28 cellular contexts compared by ENCODE assay signal in the genomic region with DNA sequence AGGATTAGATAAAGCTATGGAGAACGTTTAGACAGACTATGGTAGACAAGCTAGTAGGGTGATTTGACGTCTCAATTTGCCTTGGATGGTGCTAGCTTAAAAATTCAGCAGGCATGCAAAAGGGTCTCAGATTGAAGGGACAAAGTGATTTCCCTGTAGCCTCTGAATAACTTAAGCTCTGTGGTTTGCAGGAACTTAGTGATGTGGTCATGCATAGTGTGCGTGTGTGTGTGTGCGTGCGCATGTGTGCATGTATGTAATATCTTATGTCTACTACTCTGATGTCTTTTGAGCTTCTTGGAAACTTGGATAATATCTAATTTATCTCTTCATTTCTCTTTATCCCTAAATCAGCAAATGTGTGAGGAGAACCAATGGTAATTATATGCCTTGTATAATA.
"Had no signal": no experiment of that assay in that cellular context is flagged by ENCODE, and none has a peak within 500 bp of the region (broad histone marks: within the 10 kb centered on the region; RNA-seq: fewer than 3 reads in every experiment).

No MANE protein-coding gene starts in this region.

- H3K4me3 Mint-ChIP-seq: dendritic cell treated with granulocyte-macrophage colony-stimulating factor and Interleukin-4, amounts not matched to agents 40 ng/mL and 50 ng/mL, for 4 days; effector memory CD8-positive, alpha-beta T cell; endodermal cell had no signal

- H3K9me3 ChIP-seq: colonic mucosa, esophagus muscularis mucosa, esophagus squamous epithelium, gastrocnemius medialis, gastroesophageal sphincter, heart left ventricle, heart right ventricle had no signal

- H3K36me3 ChIP-seq: colonic mucosa, esophagus muscularis mucosa, esophagus squamous epithelium, gastrocnemius medialis, gastroesophageal sphincter, heart left ventricle, heart right ventricle had no signal

- H3K27me3 Mint-ChIP-seq: dendritic cell treated with granulocyte-macrophage colony-stimulating factor and Interleukin-4, amounts not matched to agents 40 ng/mL and 50 ng/mL, for 4 days had no signal

- H3K9me3 Mint-ChIP-seq: dendritic cell treated with granulocyte-macrophage colony-stimulating factor and Interleukin-4, amounts not matched to agents 40 ng/mL and 50 ng/mL, for 4 days; endodermal cell had no signal

- H3K4me1 ChIP-seq: colonic mucosa, esophagus muscularis mucosa, gastrocnemius medialis, gastroesophageal sphincter, heart left ventricle, heart right ventricle had no signal

- H3K27ac ChIP-seq: colonic mucosa, coronary artery, dorsolateral prefrontal cortex, epithelial cell of prostate, esophagus muscularis mucosa, esophagus squamous epithelium, foreskin keratinocyte, gastrocnemius medialis, gastroesophageal sphincter, heart left ventricle, heart right ventricle had no signal

- H3K27me3 ChIP-seq: colonic mucosa, dorsolateral prefrontal cortex, esophagus muscularis mucosa, esophagus squamous epithelium, foreskin keratinocyte, gastrocnemius medialis, gastroesophageal sphincter, heart left ventricle, heart right ventricle had no signal

- DNase-seq: colonic mucosa; cortex of kidney; dermis blood vessel endothelial cell; dorsolateral prefrontal cortex; effector CD4-positive, alpha-beta T cell; effector CD8-positive, alpha-beta T cell; effector memory CD4-positive, alpha-beta T cell; effector memory CD8-positive, alpha-beta T cell; endodermal cell; erythroblast; esophagus squamous epithelium; foreskin keratinocyte; foreskin melanocyte; gastrocnemius medialis; glutamatergic neuron; head of caudate nucleus; heart left ventricle; heart right ventricle had no signal

- H3K4me3 ChIP-seq: colonic mucosa, coronary artery, dorsolateral prefrontal cortex, esophagus muscularis mucosa, esophagus squamous epithelium, gastrocnemius medialis, gastroesophageal sphincter, heart left ventricle, heart right ventricle had no signal

- H3K27ac Mint-ChIP-seq: dendritic cell treated with granulocyte-macrophage colony-stimulating factor and Interleukin-4, amounts not matched to agents 40 ng/mL and 50 ng/mL, for 4 days; effector memory CD8-positive, alpha-beta T cell; endodermal cell had no signal

- ATAC-seq: effector memory CD8-positive, alpha-beta T cell; esophagus mucosa; foreskin keratinocyte; gastrocnemius medialis; gastroesophageal sphincter; heart left ventricle; heart right ventricle had no signal

- FAIRE-seq: colon, endometrium, endothelial cell of umbilical vein, frontal cortex had no signal
